Comparison of ENCODE assay signal across 16 cellular contexts in the genomic region with DNA sequence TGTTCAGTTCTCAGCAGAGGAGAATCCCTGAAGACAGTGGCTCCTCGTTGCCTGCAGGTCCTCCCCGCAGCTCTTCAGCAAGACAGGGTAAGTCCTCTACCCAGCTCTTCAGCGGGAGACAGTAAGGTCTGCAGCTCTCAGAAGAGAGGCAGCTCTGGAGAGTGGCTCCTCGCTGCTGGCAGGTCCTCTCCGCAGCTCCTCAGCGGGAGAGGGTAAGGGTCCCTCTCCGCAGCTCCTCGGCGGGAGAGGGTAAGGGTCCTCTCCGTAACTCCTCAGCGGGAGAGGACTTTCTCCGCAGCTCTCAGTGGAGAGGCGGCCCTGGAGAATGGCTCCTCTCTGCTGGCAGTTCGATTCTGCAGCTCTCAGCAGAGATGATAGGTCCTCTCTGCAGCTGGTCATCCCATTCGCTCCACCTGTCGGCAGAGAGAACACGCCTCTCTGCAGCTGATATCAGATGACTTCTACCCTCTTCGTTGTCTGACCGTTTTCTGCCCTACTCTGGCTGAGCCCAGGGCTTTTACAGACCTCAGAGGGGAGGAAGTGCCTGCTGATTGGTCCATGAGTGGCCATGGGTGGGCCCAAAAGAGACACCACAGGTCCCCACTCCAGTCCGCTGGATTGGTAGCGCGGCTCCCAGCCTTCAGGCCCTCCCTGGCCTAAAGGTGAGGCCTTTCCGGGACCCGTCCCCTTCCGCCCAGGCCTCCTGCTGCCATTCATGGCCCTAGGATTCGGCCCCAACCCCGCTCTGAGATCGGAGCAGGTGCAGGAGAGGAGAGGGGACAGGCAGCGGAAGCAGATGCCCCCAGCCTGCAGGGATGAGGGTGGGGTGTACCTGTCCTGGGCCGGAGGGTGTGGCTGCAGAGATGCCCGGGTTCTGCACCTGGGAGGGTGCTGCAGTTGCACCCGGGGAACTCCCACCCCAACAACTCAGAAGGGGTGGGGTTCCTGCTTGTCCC. TPM values are rescaled to one million over a fixed set of nuclear protein-coding genes. Genes with fewer than 3 reads are reported as not detected.
DNase-seq lines count a peak whose midpoint lies in the region; ATAC-seq and TF ChIP-seq lines count a peak whose summit lies in the region.
"Had no signal": no experiment of that assay in that cellular context is flagged by ENCODE, and none has a peak within 500 bp of the region (broad histone marks: within the 10 kb centered on the region; RNA-seq: fewer than 3 reads in every experiment).

No MANE protein-coding gene starts in this region.

- no peak for TF ChIP-seq CTCF in natural killer cell (IDR thresholded peaks at IDR 0.05)

- H3K4me3 ChIP-seq in iPS-15b (ENCODE audit: low read depth, low read length) (peak overlapping the region; percentile 75), aorta (ENCODE audit: low read length in 2 of 2) (no peak overlapping the region)
- H3K4me3 ChIP-seq: dorsolateral prefrontal cortex, left lung had no signal

- H3K9ac ChIP-seq in iPS-15b (ENCODE audit: low read depth, low read length): peak overlapping the region; percentile 62
- H3K9ac ChIP-seq: parathyroid adenoma had no signal

- H3K27me3 ChIP-seq in iPS-15b (ENCODE audit: control insufficient read depth, insufficient read depth, low read length): peaks cover 8% of the 10 kb centered on the region
- H3K27me3 ChIP-seq in aorta (ENCODE audit: control insufficient read depth in 1 of 2, insufficient read depth in 2 of 2, low read length in 1 of 2): no peaks in the 10 kb centered on the region
- H3K27me3 ChIP-seq: dorsolateral prefrontal cortex, left lung had no signal

- H3K4me1 ChIP-seq in iPS-15b (ENCODE audit: control insufficient read depth, insufficient read depth, low read length) (peaks cover 5% of the 10 kb centered on the region), aorta (ENCODE audit: control insufficient read depth in 1 of 2, insufficient read depth in 2 of 2, low read length in 2 of 2) (no peaks in the 10 kb centered on the region)
- H3K4me1 ChIP-seq: parathyroid adenoma had no signal

- WGBS in aorta, 2 donors: 82 to 87% methylated on average over 28 to 32 of the region's 32 CpGs

- H3K27ac Mint-ChIP-seq in natural killer cell treated with Interleukin-12 subunit alpha and Interleukin-12 subunit beta and Interleukin-15 and Interleukin-18, amount 100 ng/mL, for 72 hours: no peak overlapping the region
- no peak overlapping the region for H3K27ac Mint-ChIP-seq in natural killer cell
- H3K27ac Mint-ChIP-seq: activated T-cell treated with anti-CD3 and anti-CD28 coated beads, Interleukin-2, amount 50 U/mL, for 24 hours had no signal

- no peak overlapping the region for H3K4me3 Mint-ChIP-seq in natural killer cell treated with Interleukin-12 subunit alpha and Interleukin-12 subunit beta and Interleukin-15 and Interleukin-18, amount 100 ng/mL, for 72 hours
- H3K4me3 Mint-ChIP-seq in natural killer cell: no peak overlapping the region
- H3K4me3 Mint-ChIP-seq: activated T-cell treated with anti-CD3 and anti-CD28 coated beads, Interleukin-2, amount 50 U/mL, for 24 hours had no signal

- intact Hi-C loops in natural killer cell (cut with micrococcal nuclease) (no loop called here), aorta (cut with DNase I) (no loop called here)

- no peaks in the 10 kb centered on the region for H3K9me3 ChIP-seq in iPS-15b (ENCODE audit: control insufficient read depth, insufficient read depth, low read length)
- no peaks in the 10 kb centered on the region for H3K9me3 ChIP-seq in aorta (ENCODE audit: control insufficient read depth, low read length)
- H3K9me3 ChIP-seq: left lung had no signal

- H3K36me3 ChIP-seq in iPS-15b (ENCODE audit: control insufficient read depth, insufficient read depth, low read length) (no peaks in the 10 kb centered on the region), aorta (ENCODE audit: control insufficient read depth in 1 of 2, insufficient read depth in 2 of 2, low read length in 1 of 2) (no peaks in the 10 kb centered on the region)
- H3K36me3 ChIP-seq: left lung had no signal

- H3K9me3 Mint-ChIP-seq in natural killer cell treated with Interleukin-12 subunit alpha and Interleukin-12 subunit beta and Interleukin-15 and Interleukin-18, amount 100 ng/mL, for 72 hours: no peaks in the 10 kb centered on the region
- H3K9me3 Mint-ChIP-seq in natural killer cell: no peaks in the 10 kb centered on the region
- H3K9me3 Mint-ChIP-seq: activated T-cell treated with anti-CD3 and anti-CD28 coated beads, Interleukin-2, amount 50 U/mL, for 24 hours had no signal

- peak; percentile 29 to 32 for ATAC-seq in natural killer cell treated with Interleukin-12 subunit alpha and Interleukin-12 subunit beta and Interleukin-15 and Interleukin-18, amount 100 ng/mL, for 72 hours
- ATAC-seq in natural killer cell (no peak), aorta (ENCODE audit: low FRiP score) (peak; percentile 24), GM19328 (IDR thresholded peaks at IDR 0.05; ENCODE audit: unreplicated experiment) (no peak), GM21360 (IDR thresholded peaks at IDR 0.05; ENCODE audit: unreplicated experiment) (no peak)
- ATAC-seq: left lung had no signal

- H3K36me3 Mint-ChIP-seq in natural killer cell treated with Interleukin-12 subunit alpha and Interleukin-12 subunit beta and Interleukin-15 and Interleukin-18, amount 100 ng/mL, for 72 hours: no peaks in the 10 kb centered on the region
- no peaks in the 10 kb centered on the region for H3K36me3 Mint-ChIP-seq in natural killer cell

- no peak for DNase-seq in natural killer cell treated with Interleukin-12 subunit alpha and Interleukin-12 subunit beta and Interleukin-15 and Interleukin-18, amount 100 ng/mL, for 72 hours (ENCODE audit: low spot score)
- DNase-seq in natural killer cell (no peak), OCI-M1 (lab: John Stamatoyannopoulos, UW) (peak; percentile 72), aorta (no peak), NOMO-1 treated with DMSO at 0.1 percent for 48 hours (lab: John Stamatoyannopoulos, UW; ENCODE audit: unreplicated experiment) (no peak)
- DNase-seq: activated CD4-positive, CD25-positive, alpha-beta regulatory T cell treated with anti-CD3 and anti-CD28 coated beads, Interleukin-2, amount 50 U/mL, for 72 hours; activated T-cell treated with anti-CD3 and anti-CD28 coated beads, Interleukin-2, amount 50 U/mL, for 24 hours; DND-41; dorsolateral prefrontal cortex; HCEC 1CT; left lung; NCI-H1048 had no signal

- no peaks in the 10 kb centered on the region for H3K4me1 Mint-ChIP-seq in natural killer cell treated with Interleukin-12 subunit alpha and Interleukin-12 subunit beta and Interleukin-15 and Interleukin-18, amount 100 ng/mL, for 72 hours (ENCODE audit: low read depth in 2 of 2)
- no peaks in the 10 kb centered on the region for H3K4me1 Mint-ChIP-seq in natural killer cell

- H3K27me3 Mint-ChIP-seq in natural killer cell treated with Interleukin-12 subunit alpha and Interleukin-12 subunit beta and Interleukin-15 and Interleukin-18, amount 100 ng/mL, for 72 hours: peaks cover 0 to 2% of the 10 kb centered on the region in 2 donors
- no peaks in the 10 kb centered on the region for H3K27me3 Mint-ChIP-seq in natural killer cell (ENCODE audit: low read depth in 2 of 2)
- H3K27me3 Mint-ChIP-seq: activated T-cell treated with anti-CD3 and anti-CD28 coated beads, Interleukin-2, amount 50 U/mL, for 24 hours had no signal

- no peak overlapping the region for H3K27ac ChIP-seq in aorta (ENCODE audit: low read depth in 1 of 2, low read length in 2 of 2)
- H3K27ac ChIP-seq: dorsolateral prefrontal cortex, left lung, parathyroid adenoma had no signal

RNA-seq across cellular contexts. Expression of a gene that starts 11.9 kb away (rescaled TPM):
- total RNA-seq in natural killer cell treated with Interleukin-12 subunit alpha and Interleukin-12 subunit beta and Interleukin-15 and Interleukin-18, amount 100 ng/mL, for 72 hours: 10 to 100 TPM; 32.9 to 54.6 TPM
- total RNA-seq in natural killer cell (1 to 10 TPM; 2.2 to 3.6 (median 3.5) TPM), aorta (1 to 10 TPM; 1.6 to 2.0 TPM)
- under 1 TPM in 1 of 2 donors, not detected in 1; 0.97 TPM for polyA plus RNA-seq in aorta

RNA-seq across cellular contexts. Expression of a gene that starts 55.9 kb away (rescaled TPM):
- 10 to 100 TPM; 61.6 to 84.9 TPM for total RNA-seq in natural killer cell treated with Interleukin-12 subunit alpha and Interleukin-12 subunit beta and Interleukin-15 and Interleukin-18, amount 100 ng/mL, for 72 hours
- 10 to 100 TPM; 32.8 to 44.1 (median 43.7) TPM for total RNA-seq in natural killer cell
- total RNA-seq in aorta: 10 to 100 TPM; 52.8 to 79.5 TPM
- 10 to 100 TPM; 27.5 to 28.1 TPM for polyA plus RNA-seq in aorta

RNA-seq across cellular contexts. Expression of a gene that starts 56.4 kb away (rescaled TPM):
- 10 to 100 TPM; 26.1 to 73.1 TPM for total RNA-seq in natural killer cell treated with Interleukin-12 subunit alpha and Interleukin-12 subunit beta and Interleukin-15 and Interleukin-18, amount 100 ng/mL, for 72 hours
- total RNA-seq in natural killer cell (10 to 100 TPM in 1 of 3 donors, 1 to 10 TPM in 2; 2.9 to 11.4 (median 5.9) TPM), aorta (1 to 10 TPM; 1.6 TPM)
- 1 to 10 TPM in 1 of 2 donors, under 1 TPM in 1; 0.31 to 2.3 TPM for polyA plus RNA-seq in aorta

Comparison
In these comparisons a context has a peak if more than half of its experiments do, and no peak if none do; other contexts are left out.
1. ATAC-seq: peak in natural killer cell treated with Interleukin-12 subunit alpha and Interleukin-12 subunit beta and Interleukin-15 and Interleukin-18, amount 100 ng/mL, for 72 hours (2 of 2) and aorta (single experiment); none in natural killer cell (0 of 3), GM19328 (single experiment) and GM21360 (single experiment).
2. RNA of a gene that starts 11.9 kb away (total RNA-seq): 32.9 to 54.6 TPM in natural killer cell treated with Interleukin-12 subunit alpha and Interleukin-12 subunit beta and Interleukin-15 and Interleukin-18, amount 100 ng/mL, for 72 hours; 2.2 to 3.6 TPM in natural killer cell and 1.6 to 2.0 TPM in aorta; every median in the first group is over 4 times any median in the second.